Comparison of ENCODE assay signal across 8 cellular contexts in genomic region chr7:139767561-139767982, GRCh38. TPM values are rescaled to one million over a fixed set of nuclear protein-coding genes. Genes with fewer than 3 reads are reported as not detected.
A peak's percentile ranks its signal among the peaks of the same experiment; 100 is the strongest.
DNase-seq lines count a peak whose midpoint lies in the region; ATAC-seq, FAIRE-seq and TF ChIP-seq lines count a peak whose summit lies in the region.

No MANE protein-coding gene starts in this region.

- POLR2A ChIA-PET in K562 (lab: Yijun Ruan, JAX): interaction anchor here (0.6 to 2.2 kb wide), 8 partner anchors 10 to 209 kb away, joined by 3 to 7 read pairs (median 4); partner anchors contain the start of gene HIPK2

- no peak overlapping the region for H3K4me3 ChIP-seq in left ventricle myocardium inferior
- H3K4me3 ChIP-seq in K562: no peak overlapping the region
- no peak overlapping the region for H3K4me3 ChIP-seq in vagina
- no peak overlapping the region for H3K4me3 ChIP-seq in BE2C (ENCODE audit: low read depth, low read length)

- no peak for TF ChIP-seq RAD21 in K562 (CRISPR knock-in tag; conservative IDR thresholded peaks at IDR 0.05 in 1 of 2, IDR thresholded peaks at IDR 0.05 in 1 of 2)

- H4K20me1 ChIP-seq in K562 (replicated peaks; ENCODE audit: control insufficient read depth, insufficient read depth, low read length): peaks cover 29% of the 10 kb centered on the region

- in situ Hi-C loops in K562 (cut with MboI): no loop called here

- no peak for TF ChIP-seq POLR2A in K562 (conservative IDR thresholded peaks at IDR 0.05)
- TF ChIP-seq POLR2A in vagina (IDR thresholded peaks at IDR 0.05): no peak

- ATAC-seq in left ventricle myocardium superior: no peak
- peak; percentile 84 for ATAC-seq in HG03108 (IDR thresholded peaks at IDR 0.05; ENCODE audit: unreplicated experiment)
- ATAC-seq in K562: peak; percentile 36

- H3K27me3 ChIP-seq in left ventricle myocardium inferior (ENCODE audit: low read depth) (no peaks in the 10 kb centered on the region), K562 (ENCODE audit: control insufficient read depth in 2 of 2, insufficient read depth in 2 of 2, low read length in 2 of 2) (no peaks in the 10 kb centered on the region; a peak in 1 of 5 replicates), vagina (no peaks in the 10 kb centered on the region), BE2C (no peaks in the 10 kb centered on the region)

- H3K27ac ChIP-seq in left ventricle myocardium inferior (replicated peaks) (peak overlapping the region; percentile 52), K562 (ENCODE audit: extremely low read depth, low read depth, low read length) (no peak overlapping the region), vagina (peak overlapping the region; percentile 33)

- TF ChIP-seq CTCF in left ventricle myocardium inferior (IDR thresholded peaks at IDR 0.05; ENCODE audit: borderline replicate concordance) (no peak), K562 (IDR thresholded peaks at IDR 0.05 in 2 of 3, conservative IDR thresholded peaks at IDR 0.05 in 1 of 3; ENCODE audit: insufficient read depth in 2 of 3, low read depth in 1 of 3, low read length in 3 of 3) (no peak), vagina (IDR thresholded peaks at IDR 0.05) (no peak), BE2C (IDR thresholded peaks at IDR 0.05; ENCODE audit: low read depth, low read length) (no peak)

- H3K79me2 ChIP-seq in K562 (ENCODE audit: control insufficient read depth, insufficient read depth, low read length): peaks cover 5% of the 10 kb centered on the region; the same call in 1 of the 3 replicates

- H3K9me3 ChIP-seq in left ventricle myocardium inferior (replicated peaks) (no peaks in the 10 kb centered on the region), K562 (replicated peaks; ENCODE audit: control insufficient read depth, insufficient read depth, low read depth, low read length) (no peaks in the 10 kb centered on the region), vagina (no peaks in the 10 kb centered on the region), BE2C (no peaks in the 10 kb centered on the region)

- H3K9ac ChIP-seq in K562 (ENCODE audit: insufficient read depth in 1 of 2, low read depth in 2 of 2, low read length in 2 of 2): peak overlapping the region in 1 of 2 experiments; percentile 39; a peak in 2 of 4 replicates

- H3K9me1 ChIP-seq in K562 (ENCODE audit: control insufficient read depth, insufficient read depth, low read length): peaks cover 4% of the 10 kb centered on the region

- H3K4me1 ChIP-seq in left ventricle myocardium inferior (peaks cover 98% of the 10 kb centered on the region), K562 (replicated peaks in 1 of 2; ENCODE audit: control insufficient read depth in 2 of 2, insufficient read depth in 2 of 2, low read length in 2 of 2) (peaks cover 0 to 3% of the 10 kb centered on the region in 2 experiments; a peak in 3 of 5 replicates), vagina (peaks cover 55% of the 10 kb centered on the region), BE2C (no peaks in the 10 kb centered on the region)

- FAIRE-seq in K562 (lab: Jason Lieb, UNC): no peak

- intact Hi-C loops in left ventricle myocardium inferior (cut with micrococcal nuclease): no loop called here
- intact Hi-C loops in left ventricle myocardium superior (cut with micrococcal nuclease): no loop called here
- intact Hi-C loops in K562 (cut with micrococcal nuclease): no loop called here
- intact Hi-C loops in vagina (cut with DNase I): no loop called here

- H3K4me2 ChIP-seq in K562 (ENCODE audit: insufficient read depth, low read length): no peak overlapping the region

- H3K36me3 ChIP-seq in left ventricle myocardium inferior: peaks cover 9% of the 10 kb centered on the region
- peaks cover 7% of the 10 kb centered on the region; the same call in 1 of the 3 replicates for H3K36me3 ChIP-seq in K562 (ENCODE audit: control insufficient read depth, insufficient read depth, low read length)
- no peaks in the 10 kb centered on the region for H3K36me3 ChIP-seq in vagina
- no peaks in the 10 kb centered on the region for H3K36me3 ChIP-seq in BE2C

- TF ChIP-seq EP300 in K562 (IDR thresholded peaks at IDR 0.05; ENCODE audit: low read length): no peak

- no TSS peak for BruUV-seq in K562 (replicated peaks; lab: Mats Ljungman, UMichigan)

- CTCF ChIA-PET in K562 (lab: Yijun Ruan, JAX; ENCODE audit: low intra/inter-chr PET ratio): no interaction called here

- no peak overlapping the region for H2AFZ ChIP-seq in K562 (ENCODE audit: low read depth, low read length)

- no peak for DNase-seq in left ventricle myocardium inferior
- DNase-seq in left ventricle myocardium superior: no peak
- DNase-seq in K562 (ENCODE audit: extremely low read depth in 1 of 4, low spot score in 3 of 4): no peak
- peak in 1 of 2 donors; percentile 29 for DNase-seq in vagina (ENCODE audit: extremely low spot score in 2 of 2)
- DNase-seq in DMS114 treated with DMSO at 0.1 percent for 48 hours (lab: John Stamatoyannopoulos, UW; ENCODE audit: unreplicated experiment): no peak
- DNase-seq in BE2C: no peak
- DNase-seq in NCI-H1105 treated with DMSO at 0.1 percent for 48 hours (lab: John Stamatoyannopoulos, UW): no peak

TF ChIP-seq in K562, 482 proteins besides CTCF, POLR2A, EP300 and RAD21:
- TF ChIP-seq CEBPG (CRISPR knock-in tag; IDR thresholded peaks at IDR 0.05) (no peak), CEBPG (tag; conservative IDR thresholded peaks at IDR 0.05 in 1 of 2, IDR thresholded peaks at IDR 0.05 in 1 of 2) (peak in 1 of 2 experiments; percentile 36; a peak in 1 of 4 replicates), ZBTB17 (CRISPR knock-in tag; IDR thresholded peaks at IDR 0.05) (no peak)

RNA-seq across cellular contexts. Expression of gene HIPK2, which starts 10.2 kb away (rescaled TPM):
- 127 TPM for total RNA-seq in left ventricle myocardium inferior
- total RNA-seq in left ventricle myocardium superior: 103 TPM
- 51.9 and 59.2 TPM in 2 replicates for total RNA-seq in K562 (2011; cell fraction: chromatin; rRNA removed; ENCODE audit: low replicate concordance)
- 15.1 and 17.3 TPM in 2 replicates for total RNA-seq in K562 (2011; cell fraction: nucleolus; rRNA removed)
- total RNA-seq in K562 (2011; cell fraction: nucleoplasm; rRNA removed): 16.6 and 21.8 TPM in 2 replicates
- total RNA-seq in K562 (2014; rRNA removed): 3.8 and 5.7 TPM in 2 replicates
- total RNA-seq in K562 (2014; rRNA removed; fragmentation: Illumina TruSeq; extraction: Trizol): 5.4 and 5.5 TPM in 2 replicates
- total RNA-seq in K562 (2015; rRNA removed; fragmentation: Illumina TruSeq; extraction: Trizol): 3.9 and 4.4 TPM in 2 replicates
- 17.5 and 19.8 TPM in 2 replicates for total RNA-seq in K562 (2021)
- 8.8 and 10.0 TPM in 2 replicates for polyA plus RNA-seq in K562 (2011; rRNA removed)
- polyA plus RNA-seq in K562 (2011; cell fraction: cytosol; rRNA removed): 6.5 and 10.7 TPM in 2 replicates
- polyA plus RNA-seq in K562 (2011; cell fraction: nucleus; rRNA removed): 15.6 and 30.0 TPM in 2 replicates
- 4.7 and 7.4 TPM in 2 replicates for polyA plus RNA-seq in K562 (2012)
- 9.9 and 10.1 TPM in 2 replicates for polyA plus RNA-seq in K562 (2014; fragmentation: Illumina TruSeq; extraction: Trizol)
- polyA plus RNA-seq in K562 (2014; fragmentation: Nextera tagmentation; extraction: Ambion mirVana): 1 to 10 TPM in 1 of 2 experiments, under 1 TPM in 1; 0.69 to 1.6 TPM
- 5.1 and 5.5 TPM in 2 replicates for polyA plus RNA-seq in K562 (2014; rRNA removed)
- 31.9 and 34.7 TPM in 2 replicates for polyA minus RNA-seq in K562 (2011; rRNA and poly(A)+ RNA removed)
- polyA minus RNA-seq in K562 (2011; cell fraction: cytosol; rRNA and poly(A)+ RNA removed): 25.2 and 25.9 TPM in 2 replicates
- 17.0 and 17.8 TPM in 2 replicates for polyA minus RNA-seq in K562 (2011; cell fraction: nucleus; rRNA and poly(A)+ RNA removed)
- total RNA-seq in vagina: 21.9 TPM
- 5.3 TPM for polyA plus RNA-seq in BE2C (2012; ENCODE audit: insufficient read depth, insufficient read length, low read depth)
